2 cellular contexts compared by ENCODE assay signal in the genomic region with DNA sequence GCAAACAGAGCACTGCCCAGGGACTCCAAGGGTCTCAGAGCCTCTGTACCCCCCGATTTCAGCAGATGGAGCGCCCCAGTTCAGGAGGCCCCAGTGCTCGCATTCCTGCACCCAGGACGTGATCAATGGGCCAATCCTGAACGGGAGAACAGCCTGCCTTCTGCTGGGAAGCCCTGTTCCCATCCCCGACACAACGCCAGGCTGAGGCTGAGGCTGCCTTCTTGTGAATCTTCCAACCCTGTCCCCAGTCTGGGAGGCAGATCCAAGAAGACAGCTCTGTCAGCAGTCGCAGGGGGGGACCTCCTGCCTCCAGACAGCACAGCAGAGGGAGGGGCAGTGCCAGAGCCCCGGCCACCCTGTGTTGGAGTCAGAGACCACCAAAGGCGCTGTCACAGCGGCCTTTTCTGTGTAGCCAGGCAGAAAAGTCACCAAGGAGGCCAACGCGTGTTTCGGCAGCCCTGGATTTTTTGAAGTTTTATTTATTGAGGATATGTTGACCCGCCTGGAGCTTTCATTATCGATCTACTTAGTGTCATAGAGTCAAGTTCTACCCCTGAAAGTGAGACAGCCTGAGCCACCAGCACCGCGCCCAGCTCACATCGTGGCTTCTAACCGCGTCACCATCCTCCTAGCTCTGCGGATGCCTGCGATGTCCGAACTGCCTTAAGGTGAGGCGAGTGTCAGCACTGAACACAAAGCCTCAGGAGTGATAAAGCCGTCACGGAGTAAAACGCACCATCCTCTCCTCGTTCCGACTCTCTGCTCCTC.
TF ChIP-seq lines count a peak whose summit lies in the region.

No MANE protein-coding gene starts in this region.

TF ChIP-seq in K562, 482 proteins besides CTCF, POLR2A, EP300 and RAD21 (continued from another document):
- TF ChIP-seq PCBP1 (IDR thresholded peaks at IDR 0.05; ENCODE audit: low read depth, low read length, poor library complexity, severe bottlenecking): no peak
- no peak for TF ChIP-seq MAZ (CRISPR knock-in tag; conservative IDR thresholded peaks at IDR 0.05 in 1 of 2, IDR thresholded peaks at IDR 0.05 in 1 of 2)
- TF ChIP-seq, protein P1, sequence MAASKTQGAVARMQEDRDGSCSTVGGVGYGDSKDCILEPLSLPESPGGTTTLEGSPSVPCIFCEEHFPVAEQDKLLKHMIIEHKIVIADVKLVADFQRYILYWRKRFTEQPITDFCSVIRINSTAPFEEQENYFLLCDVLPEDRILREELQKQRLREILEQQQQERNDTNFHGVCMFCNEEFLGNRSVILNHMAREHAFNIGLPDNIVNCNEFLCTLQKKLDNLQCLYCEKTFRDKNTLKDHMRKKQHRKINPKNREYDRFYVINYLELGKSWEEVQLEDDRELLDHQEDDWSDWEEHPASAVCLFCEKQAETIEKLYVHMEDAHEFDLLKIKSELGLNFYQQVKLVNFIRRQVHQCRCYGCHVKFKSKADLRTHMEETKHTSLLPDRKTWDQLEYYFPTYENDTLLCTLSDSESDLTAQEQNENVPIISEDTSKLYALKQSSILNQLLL (CRISPR knock-in tag; IDR thresholded peaks at IDR 0.05; ENCODE audit: borderline replicate concordance): no peak

TF ChIP-seq in HepG2, 621 proteins besides CTCF, POLR2A, EP300 and RAD21 (continued from another document):
- TF ChIP-seq, protein P2, sequence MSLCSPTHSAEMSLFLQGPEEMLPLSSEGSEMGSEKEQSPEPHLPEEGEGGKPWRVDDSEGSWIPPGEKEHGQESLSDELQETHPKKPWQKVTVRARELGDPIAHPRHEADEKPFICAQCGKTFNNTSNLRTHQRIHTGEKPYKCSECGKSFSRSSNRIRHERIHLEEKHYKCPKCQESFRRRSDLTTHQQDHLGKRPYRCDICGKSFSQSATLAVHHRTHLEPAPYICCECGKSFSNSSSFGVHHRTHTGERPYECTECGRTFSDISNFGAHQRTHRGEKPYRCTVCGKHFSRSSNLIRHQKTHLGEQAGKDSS (CRISPR knock-in tag; IDR thresholded peaks at IDR 0.05; ENCODE audit: borderline replicate concordance, low read depth): no peak
- TF ChIP-seq BORCS8-MEF2B (CRISPR knock-in tag; IDR thresholded peaks at IDR 0.05): no peak
- TF ChIP-seq NCOA5 (CRISPR knock-in tag; IDR thresholded peaks at IDR 0.05): no peak
- no peak for TF ChIP-seq ZNF207 (IDR thresholded peaks at IDR 0.05; ENCODE audit: borderline replicate concordance)
- TF ChIP-seq STAG1 (CRISPR knock-in tag; IDR thresholded peaks at IDR 0.05): no peak
- no peak for TF ChIP-seq ZNF775 (CRISPR knock-in tag; IDR thresholded peaks at IDR 0.05; ENCODE audit: borderline replicate concordance)
- no peak for TF ChIP-seq SMAD9 (CRISPR knock-in tag; IDR thresholded peaks at IDR 0.05)
- TF ChIP-seq, protein P3, sequence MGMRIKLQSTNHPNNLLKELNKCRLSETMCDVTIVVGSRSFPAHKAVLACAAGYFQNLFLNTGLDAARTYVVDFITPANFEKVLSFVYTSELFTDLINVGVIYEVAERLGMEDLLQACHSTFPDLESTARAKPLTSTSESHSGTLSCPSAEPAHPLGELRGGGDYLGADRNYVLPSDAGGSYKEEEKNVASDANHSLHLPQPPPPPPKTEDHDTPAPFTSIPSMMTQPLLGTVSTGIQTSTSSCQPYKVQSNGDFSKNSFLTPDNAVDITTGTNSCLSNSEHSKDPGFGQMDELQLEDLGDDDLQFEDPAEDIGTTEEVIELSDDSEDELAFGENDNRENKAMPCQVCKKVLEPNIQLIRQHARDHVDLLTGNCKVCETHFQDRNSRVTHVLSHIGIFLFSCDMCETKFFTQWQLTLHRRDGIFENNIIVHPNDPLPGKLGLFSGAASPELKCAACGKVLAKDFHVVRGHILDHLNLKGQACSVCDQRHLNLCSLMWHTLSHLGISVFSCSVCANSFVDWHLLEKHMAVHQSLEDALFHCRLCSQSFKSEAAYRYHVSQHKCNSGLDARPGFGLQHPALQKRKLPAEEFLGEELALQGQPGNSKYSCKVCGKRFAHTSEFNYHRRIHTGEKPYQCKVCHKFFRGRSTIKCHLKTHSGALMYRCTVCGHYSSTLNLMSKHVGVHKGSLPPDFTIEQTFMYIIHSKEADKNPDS (CRISPR knock-in tag; IDR thresholded peaks at IDR 0.05): no peak
- TF ChIP-seq NR2F2 (IDR thresholded peaks at IDR 0.05; ENCODE audit: borderline replicate concordance, low read depth): no peak
- no peak for TF ChIP-seq FOSL2 (CRISPR knock-in tag; IDR thresholded peaks at IDR 0.05)
- TF ChIP-seq ZNF616 (CRISPR knock-in tag; IDR thresholded peaks at IDR 0.05; ENCODE audit: low read depth): no peak
- no peak for TF ChIP-seq GATA4 (IDR thresholded peaks at IDR 0.05; ENCODE audit: borderline replicate concordance, low read depth)
- TF ChIP-seq, protein P4, sequence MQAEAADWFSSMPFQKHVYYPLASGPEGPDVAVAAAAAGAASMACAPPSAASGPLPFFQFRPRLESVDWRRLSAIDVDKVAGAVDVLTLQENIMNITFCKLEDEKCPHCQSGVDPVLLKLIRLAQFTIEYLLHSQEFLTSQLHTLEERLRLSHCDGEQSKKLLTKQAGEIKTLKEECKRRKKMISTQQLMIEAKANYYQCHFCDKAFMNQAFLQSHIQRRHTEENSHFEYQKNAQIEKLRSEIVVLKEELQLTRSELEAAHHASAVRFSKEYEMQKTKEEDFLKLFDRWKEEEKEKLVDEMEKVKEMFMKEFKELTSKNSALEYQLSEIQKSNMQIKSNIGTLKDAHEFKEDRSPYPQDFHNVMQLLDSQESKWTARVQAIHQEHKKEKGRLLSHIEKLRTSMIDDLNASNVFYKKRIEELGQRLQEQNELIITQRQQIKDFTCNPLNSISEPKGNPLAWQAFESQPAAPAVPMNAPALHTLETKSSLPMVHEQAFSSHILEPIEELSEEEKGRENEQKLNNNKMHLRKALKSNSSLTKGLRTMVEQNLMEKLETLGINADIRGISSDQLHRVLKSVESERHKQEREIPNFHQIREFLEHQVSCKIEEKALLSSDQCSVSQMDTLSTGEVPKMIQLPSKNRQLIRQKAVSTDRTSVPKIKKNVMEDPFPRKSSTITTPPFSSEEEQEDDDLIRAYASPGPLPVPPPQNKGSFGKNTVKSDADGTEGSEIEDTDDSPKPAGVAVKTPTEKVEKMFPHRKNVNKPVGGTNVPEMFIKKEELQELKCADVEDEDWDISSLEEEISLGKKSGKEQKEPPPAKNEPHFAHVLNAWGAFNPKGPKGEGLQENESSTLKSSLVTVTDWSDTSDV (CRISPR knock-in tag; IDR thresholded peaks at IDR 0.05): no peak
